Comparison of ENCODE assay signal across 18 cellular contexts in the genomic region with DNA sequence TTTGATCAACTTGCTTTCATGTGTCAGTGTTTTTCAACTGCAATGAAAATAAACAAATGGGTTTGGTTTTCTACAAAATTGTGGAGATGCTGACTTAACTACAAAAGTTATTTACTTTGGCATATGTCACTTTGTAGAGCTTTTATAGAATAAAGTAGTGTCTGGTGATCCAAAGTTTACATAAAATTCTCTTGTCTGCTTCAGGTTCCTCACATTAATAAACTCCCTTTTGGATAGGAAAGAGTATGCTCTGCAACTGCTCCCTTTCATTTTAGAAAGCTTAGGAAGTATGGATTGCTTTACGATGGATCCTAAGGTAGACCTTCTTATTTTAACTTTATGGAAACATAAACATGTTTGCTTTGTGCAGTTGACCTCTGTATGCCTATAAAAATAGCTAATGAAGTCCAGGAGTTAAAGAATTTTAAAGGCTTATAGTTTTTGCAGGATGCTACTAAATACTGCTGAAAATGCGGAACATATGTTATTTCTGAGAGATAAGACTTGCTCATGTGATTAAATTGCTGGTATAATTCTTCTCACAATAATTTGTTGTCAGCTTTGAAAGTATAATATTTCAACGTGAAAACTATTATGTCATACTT.
DNase-seq lines count a peak whose midpoint lies in the region; TF ChIP-seq lines count a peak whose summit lies in the region.
"Had no signal": no experiment of that assay in that cellular context is flagged by ENCODE, and none has a peak within 500 bp of the region (broad histone marks: within the 10 kb centered on the region; RNA-seq: fewer than 3 reads in every experiment).

No MANE protein-coding gene starts in this region.

- H3K27ac Mint-ChIP-seq in osteocyte (ENCODE audit: unreplicated experiment): peak overlapping the region; percentile 70
- H3K27ac Mint-ChIP-seq: CD14-positive monocyte, T-cell had no signal

- in situ Hi-C loops in G401 (cut with HindIII; ENCODE audit: low sequenced_read_pairs): no loop called here

- DNase-seq in DMS 273 (lab: John Stamatoyannopoulos, UW; ENCODE audit: unreplicated experiment): peak; percentile 39
- peak; percentile 24 for DNase-seq in NCI-H69 (lab: John Stamatoyannopoulos, UW)
- DNase-seq in choroid plexus epithelial cell (ENCODE audit: low read depth): peak; percentile 15
- DNase-seq in osteocyte (ENCODE audit: extremely low spot score, unreplicated experiment): no peak
- no peak for DNase-seq in NCI-H187 (lab: John Stamatoyannopoulos, UW)
- no peak for DNase-seq in A172 (ENCODE audit: low spot score)
- DNase-seq in G401 (ENCODE audit: low spot score): no peak
- no peak for DNase-seq in Kasumi-1 (lab: John Stamatoyannopoulos, UW)
- DNase-seq: DND-41, GF-D8, GOT3, KG1, NCI-H1417 treated with DMSO at 0.1 percent for 48 hours, NCI-H2029 treated with DMSO at 0.1 percent for 48 hours, NCI-H446 treated with DMSO at 0.1 percent for 48 hours, Right ventricle myocardium superior, T-cell had no signal

- H3K36me3 Mint-ChIP-seq in osteocyte (ENCODE audit: unreplicated experiment): peaks cover 13% of the 10 kb centered on the region
- H3K36me3 Mint-ChIP-seq: CD14-positive monocyte, T-cell had no signal

- H3K27me3 Mint-ChIP-seq in osteocyte (ENCODE audit: unreplicated experiment): no peaks in the 10 kb centered on the region
- H3K27me3 Mint-ChIP-seq: T-cell had no signal

- no peak for TF ChIP-seq CTCF in choroid plexus epithelial cell (conservative IDR thresholded peaks at IDR 0.05; ENCODE audit: low read depth, low read length)
- TF ChIP-seq CTCF in osteocyte (IDR thresholded peaks at IDR 0.05): no peak

- H3K4me1 Mint-ChIP-seq in osteocyte (ENCODE audit: unreplicated experiment): peaks cover 55% of the 10 kb centered on the region
- H3K4me1 Mint-ChIP-seq: CD14-positive monocyte, T-cell had no signal

- no peak overlapping the region for H3K4me3 ChIP-seq in choroid plexus epithelial cell (ENCODE audit: low read depth, low read length)

- H3K4me3 Mint-ChIP-seq in osteocyte (ENCODE audit: unreplicated experiment): peak overlapping the region; percentile 37
- H3K4me3 Mint-ChIP-seq: CD14-positive monocyte, T-cell had no signal

- H3K9me3 Mint-ChIP-seq in osteocyte (ENCODE audit: unreplicated experiment): peaks cover 10% of the 10 kb centered on the region

Comparison
In these comparisons a context has a peak if more than half of its experiments do, and no peak if none do; other contexts are left out.
1. DNase-seq: peak in DMS 273 (single experiment), NCI-H69 (single experiment) and choroid plexus epithelial cell (single experiment); none in osteocyte (single experiment), NCI-H187 (0 of 2), A172 (single experiment), G401 (single experiment) and Kasumi-1 (0 of 2).